1 cellular context compared by ENCODE assay signal in genomic region chr12:119667577-119668314, GRCh38.
TF ChIP-seq lines count a peak whose summit lies in the region.

Gene PRKAB1 (plus strand): TSS chr12:119668133. CDS start chr12:119668245, 112 bp downstream.

TF ChIP-seq in K562, 482 proteins besides CTCF, POLR2A, EP300 and RAD21 (continued from another document and continues in another):
- no peak for TF ChIP-seq CHAMP1 (IDR thresholded peaks at IDR 0.05)
- peak; percentile 11 for TF ChIP-seq GTF2B (IDR thresholded peaks at IDR 0.05; ENCODE audit: extremely low read depth, insufficient read length)
- TF ChIP-seq DPF2 (IDR thresholded peaks at IDR 0.05), result 0 out of 2 replicates have a peak, but pooled peaks have one; percentile 36
- no peak for TF ChIP-seq ZBED1 (IDR thresholded peaks at IDR 0.05)
- TF ChIP-seq ZBTB34 (CRISPR knock-in tag; IDR thresholded peaks at IDR 0.05), result no peak
- TF ChIP-seq EWSR1 (IDR thresholded peaks at IDR 0.05; ENCODE audit: borderline replicate concordance, low read depth, partially characterized antibody), result no peak
- no peak for TF ChIP-seq BRCA1 (IDR thresholded peaks at IDR 0.05)
- no peak for TF ChIP-seq BRCA1 (CRISPR knock-in tag; IDR thresholded peaks at IDR 0.05)
- peak; percentile 73; the same call in 1 of the 2 replicates for TF ChIP-seq SOX6 (IDR thresholded peaks at IDR 0.05)
- TF ChIP-seq ZNF41 (CRISPR knock-in tag; conservative IDR thresholded peaks at IDR 0.05), result no peak
- TF ChIP-seq HLTF (IDR thresholded peaks at IDR 0.05), result no peak
- TF ChIP-seq NRF1 (conservative IDR thresholded peaks at IDR 0.05 in 1 of 2, IDR thresholded peaks at IDR 0.05 in 1 of 2), result peak; percentile 90 to 92
- TF ChIP-seq MLX (CRISPR knock-in tag; conservative IDR thresholded peaks at IDR 0.05), result no peak
- no peak for TF ChIP-seq ZNF354B (CRISPR knock-in tag; IDR thresholded peaks at IDR 0.05)
- TF ChIP-seq ZNF589 (CRISPR knock-in tag; IDR thresholded peaks at IDR 0.05; ENCODE audit: low read depth), result 0 out of 2 replicates have a peak, but pooled peaks have one; percentile 28
- no peak for TF ChIP-seq SMAD2 (IDR thresholded peaks at IDR 0.05; ENCODE audit: low read depth, low read length)
- TF ChIP-seq SMAD1 (IDR thresholded peaks at IDR 0.05; ENCODE audit: low read depth, low read length, partially characterized antibody), result peak; percentile 70
- no peak for TF ChIP-seq PCBP2 (IDR thresholded peaks at IDR 0.05; ENCODE audit: low read depth, low read length, poor library complexity, severe bottlenecking)
- no peak for TF ChIP-seq SMARCA5 (IDR thresholded peaks at IDR 0.05)
- peak; percentile 73; the same call in 1 of the 2 replicates for TF ChIP-seq GTF2F1 (IDR thresholded peaks at IDR 0.05; ENCODE audit: low read depth, low read length)
- 0 out of 2 replicates have a peak, but pooled peaks have one; percentile 8 for TF ChIP-seq ATF4 (CRISPR knock-in tag; IDR thresholded peaks at IDR 0.05)
- TF ChIP-seq BCLAF1 (IDR thresholded peaks at IDR 0.05; ENCODE audit: borderline replicate concordance in 1 of 2, control insufficient read depth in 1 of 2, low read depth in 2 of 2, low read length in 1 of 2), result peak in 1 of 2 experiments; percentile 86; a peak in 1 of 4 replicates
- TF ChIP-seq DLX4 (CRISPR knock-in tag; IDR thresholded peaks at IDR 0.05), result no peak
- TF ChIP-seq NBN (IDR thresholded peaks at IDR 0.05; ENCODE audit: low read depth), result no peak
- TF ChIP-seq TRIM25 (IDR thresholded peaks at IDR 0.05; ENCODE audit: borderline replicate concordance), result no peak
- peak; percentile 70 for TF ChIP-seq CHD2 (IDR thresholded peaks at IDR 0.05; ENCODE audit: low read depth, low read length)
- no peak for TF ChIP-seq THRAP3 (IDR thresholded peaks at IDR 0.05; ENCODE audit: borderline replicate concordance)
- TF ChIP-seq MITF (IDR thresholded peaks at IDR 0.05), result 0 out of 2 replicates have a peak, but pooled peaks have one; percentile 6
- peak; percentile 95 for TF ChIP-seq HMGN3 (IDR thresholded peaks at IDR 0.05; ENCODE audit: borderline replicate concordance, extremely low read depth, insufficient read length, low read depth, low read length)
- peak; percentile 80 to 81; a peak in 3 of 4 replicates for TF ChIP-seq MLLT1 (IDR thresholded peaks at IDR 0.05)
- TF ChIP-seq NR4A1 (CRISPR knock-in tag; IDR thresholded peaks at IDR 0.05), result no peak
- TF ChIP-seq NR4A1 (tag; IDR thresholded peaks at IDR 0.05), result 0 out of 2 replicates have a peak, but pooled peaks have one; percentile 18
- no peak for TF ChIP-seq STAG1 (CRISPR knock-in tag; IDR thresholded peaks at IDR 0.05; ENCODE audit: borderline replicate concordance)
- peak; percentile 98 for TF ChIP-seq RBFOX2 (IDR thresholded peaks at IDR 0.05; ENCODE audit: low read depth, low read length)
- no peak for TF ChIP-seq ZNF212 (CRISPR knock-in tag; IDR thresholded peaks at IDR 0.05)
- TF ChIP-seq FOXA3 (CRISPR knock-in tag; conservative IDR thresholded peaks at IDR 0.05 in 1 of 2, IDR thresholded peaks at IDR 0.05 in 1 of 2), result no peak
- TF ChIP-seq SMARCE1 (IDR thresholded peaks at IDR 0.05), result no peak
- peak; percentile 43; the same call in 1 of the 2 replicates for TF ChIP-seq ZBTB12 (CRISPR knock-in tag; IDR thresholded peaks at IDR 0.05)
- peak; percentile 70 for TF ChIP-seq NFRKB (IDR thresholded peaks at IDR 0.05; ENCODE audit: low read depth)
- peak; percentile 66 for TF ChIP-seq ZNF395 (CRISPR knock-in tag; IDR thresholded peaks at IDR 0.05)
- TF ChIP-seq GMEB1 (CRISPR knock-in tag; IDR thresholded peaks at IDR 0.05), result no peak
- TF ChIP-seq HNRNPUL1 (IDR thresholded peaks at IDR 0.05; ENCODE audit: low read length), result no peak
